22 cellular contexts compared by ENCODE assay signal in genomic region chr3:130975251-130975650, GRCh38.
"Had no signal": no experiment of that assay in that cellular context is flagged by ENCODE, and none has a peak within 500 bp of the region (broad histone marks: within the 10 kb centered on the region; RNA-seq: fewer than 3 reads in every experiment).

No MANE protein-coding gene starts in this region.

- H3K4me1 ChIP-seq: colonic mucosa, gastrocnemius medialis, lower lobe of right lung, parathyroid adenoma, sigmoid colon, spleen had no signal

- H3K79me2 ChIP-seq: parathyroid adenoma had no signal

- ATAC-seq: gastrocnemius medialis; lower lobe of right lung; natural killer cell; stimulated activated naive B cell treated with anti-CD40 and anti-IgM and Interleukin-4, amounts not matched to agents 10 μg/mL and 1 μg/mL and 100 μg/mL, for 72 hours had no signal

- H3K9me3 ChIP-seq: colonic mucosa, gastrocnemius medialis, heart left ventricle, lower lobe of right lung, neutrophil, sigmoid colon, thoracic aorta had no signal

- H2AFZ ChIP-seq: parathyroid adenoma had no signal

- H3K36me3 ChIP-seq: colonic mucosa had no signal

- H3K9ac ChIP-seq: parathyroid adenoma had no signal

- H3K4me3 ChIP-seq: colonic mucosa, gastrocnemius medialis, heart left ventricle, lower lobe of right lung, sigmoid colon, spleen, thoracic aorta had no signal

- DNase-seq: activated CD4-positive, alpha-beta T cell treated with anti-CD3 and anti-CD28 coated beads for 1 hour; activated naive CD4-positive, alpha-beta T cell; activated naive CD8-positive, alpha-beta T cell treated with anti-CD3 and anti-CD28 coated beads for 36 hours; amygdala; central memory CD4-positive, alpha-beta T cell; colonic mucosa; endodermal cell; erythroblast; gastrocnemius medialis; heart left ventricle; lower lobe of right lung; natural killer cell; sigmoid colon; spleen; stimulated activated CD4-positive, alpha-beta T cell treated with anti-CD3 and anti-CD28 coated beads, Interleukin-4, amount 100 ng/mL, for 4 hours; stimulated activated naive B cell treated with anti-CD40 and anti-IgM and Interleukin-4, amounts not matched to agents 10 μg/mL and 1 μg/mL and 100 μg/mL, for 72 hours; SW 1271; T-helper 2 cell had no signal

- H3K27me3 ChIP-seq: colonic mucosa, gastrocnemius medialis, heart left ventricle, neutrophil, sigmoid colon, spleen had no signal

- H3K27ac ChIP-seq: colonic mucosa, gastrocnemius medialis, heart left ventricle, lower lobe of right lung, neutrophil, parathyroid adenoma, sigmoid colon, spleen, thoracic aorta, VCaP had no signal
